In genomic region chr1:39445573-39445972, GRCh38 we compare ENCODE assay signal across 29 cellular contexts. TPM values are rescaled to one million over a fixed set of nuclear protein-coding genes. Genes with fewer than 3 reads are reported as not detected.
"Had no signal": no experiment of that assay in that cellular context is flagged by ENCODE, and none has a peak within 500 bp of the region (broad histone marks: within the 10 kb centered on the region; RNA-seq: fewer than 3 reads in every experiment).

No MANE protein-coding gene starts in this region.

- DNase-seq: KBM-7, MV-4-11, NCI-H1092, NCI-H1105 treated with DMSO at 0.1 percent for 48 hours, NCI-H1417 treated with DMSO at 0.1 percent for 48 hours, NCI-H146, NCI-H1694 treated with DMSO at 0.1 percent for 48 hours, NCI-H1930, NCI-H2081, NCI-H2107, NCI-H2171, NCI-H226, NCI-H446, NCI-H510A, NCI-H524 treated with DMSO at 0.1 percent for 48 hours, NCI-H69, NCI-H774, PC-3, SHP77, SK-N-SH, SW 1271, T-cell had no signal

- ATAC-seq: Panc1, PC-3, T-cell had no signal

- H3K27ac Mint-ChIP-seq: IgD-negative memory B cell had no signal

- H3K9ac ChIP-seq: SK-N-SH had no signal

- H3K4me2 ChIP-seq: SK-N-SH had no signal

- H3K27ac ChIP-seq: RWPE1 had no signal

- H3K9me3 Mint-ChIP-seq: IgD-negative memory B cell, T-cell had no signal

- H3K27me3 Mint-ChIP-seq: IgD-negative memory B cell, T-cell had no signal

- H3K4me1 Mint-ChIP-seq: IgD-negative memory B cell, T-cell had no signal

- H3K4me3 Mint-ChIP-seq: IgD-negative memory B cell, T-cell had no signal

- H3K9me3 ChIP-seq: SK-N-SH had no signal

RNA-seq across cellular contexts. Expression of gene BMP8A, which starts 45.9 kb away (rescaled TPM):
- total RNA-seq: HT1080, LHCN-M2, MCF 10A, SK-MEL-5 had no signal
